In the genomic region with DNA sequence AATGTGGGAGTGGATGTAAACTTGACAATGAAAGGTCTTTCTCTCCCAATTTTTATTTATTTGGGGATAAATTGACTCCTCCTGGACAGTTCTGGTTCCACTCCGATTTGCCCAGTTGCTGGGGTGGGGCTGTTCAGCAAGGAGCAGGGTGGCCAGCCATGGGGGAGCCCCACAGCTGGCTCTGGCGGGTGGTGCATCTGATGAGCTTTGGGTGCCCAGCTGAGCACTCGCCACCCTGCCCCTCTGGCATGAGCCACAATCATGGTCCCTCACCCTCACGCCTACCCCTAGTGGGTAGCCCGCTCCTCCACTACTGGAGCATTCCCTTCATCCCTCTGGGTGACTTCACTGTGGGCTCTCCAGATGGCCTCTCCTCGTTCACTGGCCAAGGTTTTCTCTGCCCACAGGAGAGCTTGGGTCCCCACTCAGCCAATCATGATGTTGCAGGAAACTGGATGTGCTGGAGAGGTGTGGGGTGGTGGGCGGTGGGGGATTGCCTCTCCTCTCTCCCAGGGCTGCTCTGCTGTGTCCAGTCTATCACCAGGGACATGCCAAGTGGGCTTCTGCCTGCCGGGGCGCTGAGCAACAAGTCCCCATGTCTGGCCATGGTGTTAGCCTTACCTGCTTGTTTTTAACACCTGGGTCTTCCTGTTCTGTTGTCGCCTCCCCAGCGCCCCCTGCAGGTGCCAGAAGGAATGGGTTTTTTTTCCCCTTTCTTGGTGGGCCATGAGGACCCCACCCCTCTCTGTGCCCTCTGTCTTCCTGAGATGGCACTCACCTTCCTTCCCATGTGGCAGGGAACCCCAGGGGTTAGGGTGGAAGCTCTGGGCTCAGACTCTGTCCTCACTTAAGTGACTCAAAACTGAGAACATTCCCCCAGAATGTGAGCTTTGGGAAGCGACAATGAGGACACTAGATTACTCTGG, we compare ENCODE assay signal across 2 cellular contexts.
A peak's percentile ranks its signal among the peaks of the same experiment; 100 is the strongest.
TF ChIP-seq lines count a peak whose summit lies in the region.

No MANE protein-coding gene starts in this region.

TF ChIP-seq in HCT116, 20 proteins besides CTCF, POLR2A, EP300 and RAD21:
- TF ChIP-seq FOSL1 (IDR thresholded peaks at IDR 0.05; ENCODE audit: low read depth), result no peak
- TF ChIP-seq, protein P1, sequence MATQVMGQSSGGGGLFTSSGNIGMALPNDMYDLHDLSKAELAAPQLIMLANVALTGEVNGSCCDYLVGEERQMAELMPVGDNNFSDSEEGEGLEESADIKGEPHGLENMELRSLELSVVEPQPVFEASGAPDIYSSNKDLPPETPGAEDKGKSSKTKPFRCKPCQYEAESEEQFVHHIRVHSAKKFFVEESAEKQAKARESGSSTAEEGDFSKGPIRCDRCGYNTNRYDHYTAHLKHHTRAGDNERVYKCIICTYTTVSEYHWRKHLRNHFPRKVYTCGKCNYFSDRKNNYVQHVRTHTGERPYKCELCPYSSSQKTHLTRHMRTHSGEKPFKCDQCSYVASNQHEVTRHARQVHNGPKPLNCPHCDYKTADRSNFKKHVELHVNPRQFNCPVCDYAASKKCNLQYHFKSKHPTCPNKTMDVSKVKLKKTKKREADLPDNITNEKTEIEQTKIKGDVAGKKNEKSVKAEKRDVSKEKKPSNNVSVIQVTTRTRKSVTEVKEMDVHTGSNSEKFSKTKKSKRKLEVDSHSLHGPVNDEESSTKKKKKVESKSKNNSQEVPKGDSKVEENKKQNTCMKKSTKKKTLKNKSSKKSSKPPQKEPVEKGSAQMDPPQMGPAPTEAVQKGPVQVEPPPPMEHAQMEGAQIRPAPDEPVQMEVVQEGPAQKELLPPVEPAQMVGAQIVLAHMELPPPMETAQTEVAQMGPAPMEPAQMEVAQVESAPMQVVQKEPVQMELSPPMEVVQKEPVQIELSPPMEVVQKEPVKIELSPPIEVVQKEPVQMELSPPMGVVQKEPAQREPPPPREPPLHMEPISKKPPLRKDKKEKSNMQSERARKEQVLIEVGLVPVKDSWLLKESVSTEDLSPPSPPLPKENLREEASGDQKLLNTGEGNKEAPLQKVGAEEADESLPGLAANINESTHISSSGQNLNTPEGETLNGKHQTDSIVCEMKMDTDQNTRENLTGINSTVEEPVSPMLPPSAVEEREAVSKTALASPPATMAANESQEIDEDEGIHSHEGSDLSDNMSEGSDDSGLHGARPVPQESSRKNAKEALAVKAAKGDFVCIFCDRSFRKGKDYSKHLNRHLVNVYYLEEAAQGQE (IDR thresholded peaks at IDR 0.05; ENCODE audit: low read depth), result no peak

TF ChIP-seq in HepG2, 621 proteins besides CTCF, POLR2A, EP300 and RAD21:
- TF ChIP-seq, protein P2, sequence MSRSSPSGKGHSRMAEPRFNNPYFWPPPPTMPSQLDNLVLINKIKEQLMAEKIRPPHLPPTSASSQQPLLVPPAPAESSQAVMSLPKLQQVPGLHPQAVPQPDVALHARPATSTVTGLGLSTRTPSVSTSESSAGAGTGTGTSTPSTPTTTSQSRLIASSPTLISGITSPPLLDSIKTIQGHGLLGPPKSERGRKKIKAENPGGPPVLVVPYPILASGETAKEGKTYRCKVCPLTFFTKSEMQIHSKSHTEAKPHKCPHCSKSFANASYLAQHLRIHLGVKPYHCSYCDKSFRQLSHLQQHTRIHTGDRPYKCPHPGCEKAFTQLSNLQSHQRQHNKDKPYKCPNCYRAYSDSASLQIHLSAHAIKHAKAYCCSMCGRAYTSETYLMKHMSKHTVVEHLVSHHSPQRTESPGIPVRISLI (CRISPR knock-in tag; IDR thresholded peaks at IDR 0.05; ENCODE audit: borderline replicate concordance), result peak; percentile 55; the same call in 1 of the 2 replicates
- TF ChIP-seq XRCC5 (optimal IDR thresholded peaks at IDR 0.05; ENCODE audit: low read length) (peak; percentile 35), NFKBIZ (CRISPR knock-in tag; IDR thresholded peaks at IDR 0.05) (no peak), ZNF720 (CRISPR knock-in tag; IDR thresholded peaks at IDR 0.05) (no peak), ZNF563 (CRISPR knock-in tag; IDR thresholded peaks at IDR 0.05) (no peak), ZBTB7A (CRISPR knock-in tag; IDR thresholded peaks at IDR 0.05) (0 out of 2 replicates have a peak, but pooled peaks have one; percentile 68), TBL1XR1 (IDR thresholded peaks at IDR 0.05; ENCODE audit: borderline replicate concordance, low read length, partially characterized antibody) (no peak), DNMT3B (CRISPR knock-in tag; conservative IDR thresholded peaks at IDR 0.05) (no peak), ZNF367 (CRISPR knock-in tag; IDR thresholded peaks at IDR 0.05; ENCODE audit: borderline replicate concordance) (no peak), ISL2 (CRISPR knock-in tag; IDR thresholded peaks at IDR 0.05) (no peak), STAG1 (CRISPR knock-in tag; IDR thresholded peaks at IDR 0.05) (peak; percentile 41), FOXJ3 (CRISPR knock-in tag; IDR thresholded peaks at IDR 0.05; ENCODE audit: borderline replicate concordance) (no peak), NONO (IDR thresholded peaks at IDR 0.05) (no peak), NONO (CRISPR knock-in tag; conservative IDR thresholded peaks at IDR 0.05) (no peak)
- TF ChIP-seq, protein P3, sequence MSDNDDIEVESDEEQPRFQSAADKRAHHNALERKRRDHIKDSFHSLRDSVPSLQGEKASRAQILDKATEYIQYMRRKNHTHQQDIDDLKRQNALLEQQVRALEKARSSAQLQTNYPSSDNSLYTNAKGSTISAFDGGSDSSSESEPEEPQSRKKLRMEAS (IDR thresholded peaks at IDR 0.05), result no peak
TF ChIP-seq in HepG2: peak in this region for 4.
